In genomic region chr6:4108561-4109093, GRCh38 we compare ENCODE assay signal across 19 cellular contexts. TPM values are rescaled to one million over a fixed set of nuclear protein-coding genes. Genes with fewer than 3 reads are reported as not detected.
DNase-seq lines count a peak whose midpoint lies in the region; ATAC-seq, FAIRE-seq and TF ChIP-seq lines count a peak whose summit lies in the region.
"Had no signal": no experiment of that assay in that cellular context is flagged by ENCODE, and none has a peak within 500 bp of the region (broad histone marks: within the 10 kb centered on the region; RNA-seq: fewer than 3 reads in every experiment).

No MANE protein-coding gene starts in this region.

- H3K9me3 ChIP-seq in left ventricle myocardium inferior (replicated peaks): peaks cover 13% of the 10 kb centered on the region
- peaks cover 2 to 3% of the 10 kb centered on the region in 2 donors for H3K9me3 ChIP-seq in kidney (ENCODE audit: control insufficient read depth in 1 of 2, low read length in 2 of 2)
- H3K9me3 ChIP-seq in tibial artery: peaks cover 0 to 11% (median 10%) of the 10 kb centered on the region in 3 donors
- H3K9me3 ChIP-seq in spleen: peaks cover 0 to 20% (median 16%) of the 10 kb centered on the region in 8 donors
- peaks cover 0 to 12% (median 0%) of the 10 kb centered on the region in 3 donors for H3K9me3 ChIP-seq in gastroesophageal sphincter
- no peaks in the 10 kb centered on the region for H3K9me3 ChIP-seq in prostate gland

- 84 to 95% (median 92%) methylated on average over 9 of the region's 9 CpGs for WGBS in spleen, 5 donors
- WGBS in gastroesophageal sphincter (ENCODE audit: low coverage in 1 of 2), 2 donors: 82 to 85% methylated on average over 9 of the region's 9 CpGs
- WGBS in prostate gland: 50% methylated on average over 9 of the region's 9 CpGs

- ATAC-seq in Right ventricle myocardium superior (ENCODE audit: poor library complexity) (no peak), gastroesophageal sphincter (no peak)
- ATAC-seq: A549 had no signal

- no peak for DNase-seq in left ventricle myocardium inferior
- no peak for DNase-seq in Right ventricle myocardium superior
- no peak for DNase-seq in kidney
- DNase-seq in tibial artery: no peak
- DNase-seq in spleen: no peak
- DNase-seq in prostate gland (ENCODE audit: low spot score): no peak
- DNase-seq: C1 segment of cervical spinal cord, GF-D8, NCI-H187 treated with DMSO at 0.1 percent for 48 hours, NCI-H446 treated with DMSO at 0.1 percent for 48 hours, NCI-H774, SIG-M5 had no signal

- no peak overlapping the region for H3K9ac ChIP-seq in kidney (ENCODE audit: low read length in 2 of 2)

- TF ChIP-seq EP300 in gastroesophageal sphincter (IDR thresholded peaks at IDR 0.05): no peak

- no peak for TF ChIP-seq POLR2A in spleen (IDR thresholded peaks at IDR 0.05)
- TF ChIP-seq POLR2A in gastroesophageal sphincter (IDR thresholded peaks at IDR 0.05): no peak
- TF ChIP-seq POLR2A in prostate gland (IDR thresholded peaks at IDR 0.05): no peak

- H3K36me3 ChIP-seq in left ventricle myocardium inferior: no peaks in the 10 kb centered on the region
- no peaks in the 10 kb centered on the region for H3K36me3 ChIP-seq in kidney (ENCODE audit: control insufficient read depth in 1 of 2, insufficient read depth in 2 of 2, low read length in 2 of 2)
- no peaks in the 10 kb centered on the region for H3K36me3 ChIP-seq in tibial artery
- H3K36me3 ChIP-seq in spleen: no peaks in the 10 kb centered on the region
- H3K36me3 ChIP-seq in gastroesophageal sphincter: no peaks in the 10 kb centered on the region
- no peaks in the 10 kb centered on the region for H3K36me3 ChIP-seq in prostate gland

- H3K4me1 ChIP-seq in left ventricle myocardium inferior (peaks cover 19% of the 10 kb centered on the region), kidney (ENCODE audit: control insufficient read depth in 1 of 2, insufficient read depth in 1 of 2, low read depth in 1 of 2, low read length in 2 of 2) (peaks cover 5 to 11% of the 10 kb centered on the region in 2 donors), tibial artery (peaks cover 0 to 22% (median 3%) of the 10 kb centered on the region in 4 donors), spleen (no peaks in the 10 kb centered on the region), gastroesophageal sphincter (peaks cover 0 to 22% (median 6%) of the 10 kb centered on the region in 3 donors), prostate gland (replicated peaks) (no peaks in the 10 kb centered on the region)

- TF ChIP-seq CTCF in left ventricle myocardium inferior (IDR thresholded peaks at IDR 0.05; ENCODE audit: borderline replicate concordance) (no peak), VCaP (conservative IDR thresholded peaks at IDR 0.05) (no peak), kidney (IDR thresholded peaks at IDR 0.05; ENCODE audit: borderline replicate concordance, extremely low read depth, insufficient read depth) (no peak), tibial artery (IDR thresholded peaks at IDR 0.05) (no peak), spleen (IDR thresholded peaks at IDR 0.05 in 8 of 11, conservative IDR thresholded peaks at IDR 0.05 in 3 of 11) (no peak), gastroesophageal sphincter (IDR thresholded peaks at IDR 0.05) (no peak), prostate gland (IDR thresholded peaks at IDR 0.05) (no peak)

- H3K27me3 ChIP-seq in left ventricle myocardium inferior (ENCODE audit: low read depth): no peaks in the 10 kb centered on the region
- no peaks in the 10 kb centered on the region for H3K27me3 ChIP-seq in tibial artery
- no peaks in the 10 kb centered on the region for H3K27me3 ChIP-seq in spleen (replicated peaks in 1 of 7)
- H3K27me3 ChIP-seq in gastroesophageal sphincter: no peaks in the 10 kb centered on the region
- no peaks in the 10 kb centered on the region for H3K27me3 ChIP-seq in prostate gland (replicated peaks; ENCODE audit: insufficient read depth)

- H3K27ac ChIP-seq in left ventricle myocardium inferior (replicated peaks) (peak overlapping the region; percentile 67), VCaP (peak overlapping the region; percentile 74), kidney (ENCODE audit: low read depth in 2 of 2, low read length in 2 of 2) (no peak overlapping the region), tibial artery (peak overlapping the region; percentile 57 to 64), spleen (no peak overlapping the region), gastroesophageal sphincter (peak overlapping the region in 2 of 4 donors; percentile 38 to 68), prostate gland (peak overlapping the region in 1 of 2 donors; percentile 50)
- H3K27ac ChIP-seq: A549 had no signal

- intact Hi-C loops in left ventricle myocardium inferior (cut with micrococcal nuclease): no loop called here
- intact Hi-C loops in Right ventricle myocardium superior (cut with DNase I): no loop called here
- intact Hi-C loops in kidney (cut with DNase I): no loop called here
- intact Hi-C loops in tibial artery (cut with DNase I; ENCODE audit: low total_unique reads): no loop called here
- intact Hi-C loops in spleen (cut with DNase I; ENCODE audit: low total_unique reads): no loop called here
- intact Hi-C loops in prostate gland (cut with DNase I): no loop called here

- no peak overlapping the region for H3K4me3 ChIP-seq in left ventricle myocardium inferior
- peak overlapping the region; percentile 14 to 37 for H3K4me3 ChIP-seq in kidney (ENCODE audit: low read length in 2 of 2)
- no peak overlapping the region for H3K4me3 ChIP-seq in tibial artery
- no peak overlapping the region for H3K4me3 ChIP-seq in spleen
- no peak overlapping the region for H3K4me3 ChIP-seq in gastroesophageal sphincter
- H3K4me3 ChIP-seq in prostate gland: no peak overlapping the region
- H3K4me3 ChIP-seq: A549 had no signal

- no peak for FAIRE-seq in kidney (lab: Jason Lieb, UNC)
- FAIRE-seq: A549 had no signal

RNA-seq across cellular contexts. Expression of gene ECI2, which starts 26.7 kb away (rescaled TPM):
- total RNA-seq in left ventricle myocardium inferior: 170 TPM
- total RNA-seq in Right ventricle myocardium superior: 151 TPM
- total RNA-seq in kidney: 51.9 TPM
- polyA plus RNA-seq in kidney (ENCODE audit: insufficient read depth, low read depth, low replicate concordance): 210 TPM
- 10 to 100 TPM; 29.3 to 61.0 (median 34.8) TPM for total RNA-seq in spleen
- polyA plus RNA-seq in spleen: 10 to 100 TPM; 25.9 to 34.9 (median 26.1) TPM
- 10 to 100 TPM; 44.0 to 87.3 (median 46.9) TPM for total RNA-seq in gastroesophageal sphincter
- total RNA-seq in prostate gland: 10 to 100 TPM; 58.8 to 74.1 TPM

RNA-seq across cellular contexts. Expression of gene FAM217A, which starts 29.7 kb away (rescaled TPM):
- total RNA-seq in left ventricle myocardium inferior (not detected), Right ventricle myocardium superior (not detected), kidney (not detected), spleen (not detected), gastroesophageal sphincter (not detected), prostate gland (1 to 10 TPM in 1 of 2 donors, not detected in 1; 1.7 TPM)
- polyA plus RNA-seq in kidney (ENCODE audit: insufficient read depth, low read depth, low replicate concordance) (0.56 TPM), spleen (not detected)
- total RNA-seq: Daoy, H4, HT-29 had no signal
- polyA plus RNA-seq: A549, IgD-negative memory B cell had no signal

Comparison
In these comparisons a context has a peak if more than half of its experiments do, and no peak if none do; other contexts are left out.
1. H3K27ac ChIP-seq: peak in left ventricle myocardium inferior (single experiment), VCaP (single experiment) and tibial artery (2 of 2); none in kidney (0 of 2) and spleen (0 of 8).
2. H3K4me3 ChIP-seq: peak in kidney (2 of 2); none in left ventricle myocardium inferior (single experiment), tibial artery (0 of 2), spleen (0 of 8), gastroesophageal sphincter (0 of 2) and prostate gland (0 of 2).